In the genomic region with DNA sequence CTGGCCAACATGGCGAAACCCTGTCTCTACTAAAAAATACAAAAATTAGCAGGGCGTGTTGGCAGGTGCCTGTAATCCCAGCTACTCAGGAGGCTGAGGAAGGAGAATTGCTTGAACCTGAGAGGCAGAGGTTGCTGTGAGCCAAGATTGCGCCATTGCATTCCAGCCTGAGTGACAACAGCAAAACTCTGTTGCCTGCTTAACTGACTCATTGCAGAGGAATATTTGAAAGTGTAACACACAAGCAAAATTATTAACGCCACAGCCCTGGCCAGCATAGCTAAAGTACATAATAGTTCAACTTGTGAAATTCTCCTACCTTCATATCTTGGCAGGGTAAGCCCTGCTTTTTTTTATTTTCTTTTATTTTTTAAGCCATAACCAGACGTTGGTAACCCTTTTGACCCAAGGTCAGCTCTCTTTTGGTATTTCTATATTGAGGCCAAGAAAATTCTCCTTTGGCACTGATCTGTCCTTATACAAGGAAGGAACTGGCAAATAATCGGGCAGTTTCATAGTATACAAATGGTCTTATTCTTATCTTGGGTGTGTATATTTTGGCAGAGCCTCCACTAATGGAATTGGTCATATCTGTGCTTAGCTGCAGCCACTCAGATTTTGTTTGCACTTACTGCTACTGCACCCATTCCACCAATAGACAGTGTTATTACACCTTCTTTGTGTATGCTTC, we compare ENCODE assay signal across 12 cellular contexts. TPM values are rescaled to one million over a fixed set of nuclear protein-coding genes. Genes with fewer than 3 reads are reported as not detected.
DNase-seq lines count a peak whose midpoint lies in the region; ATAC-seq and TF ChIP-seq lines count a peak whose summit lies in the region.
"Had no signal": no experiment of that assay in that cellular context is flagged by ENCODE, and none has a peak within 500 bp of the region (broad histone marks: within the 10 kb centered on the region; RNA-seq: fewer than 3 reads in every experiment).

No MANE protein-coding gene starts in this region.

- no peak for TF ChIP-seq CTCF in foreskin fibroblast (IDR thresholded peaks at IDR 0.05; ENCODE audit: low read depth, low read length)

- DNase-seq in EL = peak; percentile 88
- DNase-seq in T1000 (lab: John Stamatoyannopoulos, UW) = peak; percentile 17
- DNase-seq in foreskin fibroblast = peak; percentile 17 to 60
- peak; percentile 94 for DNase-seq in renal cortical epithelial cell (ENCODE audit: low read depth)
- no peak for DNase-seq in stimulated activated CD4-positive, alpha-beta T cell treated with anti-CD3 and anti-CD28 coated beads, Interleukin-4, amount 100 ng/mL, for 24 hours
- DNase-seq in Kasumi-1 (lab: John Stamatoyannopoulos, UW) = no peak
- no peak for DNase-seq in NCI-H1092 treated with DMSO at 0.1 percent for 48 hours (lab: John Stamatoyannopoulos, UW)
- DNase-seq: anterior cingulate cortex; CD8-positive, alpha-beta T cell; NCI-H1930; SJCRH30 had no signal

- H3K4me3 ChIP-seq in foreskin fibroblast (ENCODE audit: low read depth in 1 of 2, low read length in 2 of 2) = no peak overlapping the region
- H3K4me3 ChIP-seq: SJCRH30 had no signal

- ATAC-seq in HG03108 (IDR thresholded peaks at IDR 0.05; ENCODE audit: unreplicated experiment) = no peak
- ATAC-seq: CD8-positive, alpha-beta T cell had no signal

RNA-seq across cellular contexts. Expression of gene ADGRF5, which starts 4.0 kb away (rescaled TPM):
- total RNA-seq in renal cortical epithelial cell = 0.17 and 0.70 TPM in 2 replicates
- total RNA-seq: CD8-positive, alpha-beta T cell had no signal

Comparison
In these comparisons a context has a peak if more than half of its experiments do, and no peak if none do; other contexts are left out.
1. DNase-seq: peak in EL (single experiment), T1000 (single experiment), foreskin fibroblast (2 of 2) and renal cortical epithelial cell (single experiment); none in stimulated activated CD4-positive, alpha-beta T cell treated with anti-CD3 and anti-CD28 coated beads, Interleukin-4, amount 100 ng/mL, for 24 hours (single experiment), Kasumi-1 (0 of 2) and NCI-H1092 treated with DMSO at 0.1 percent for 48 hours (single experiment).